In the genomic region with DNA sequence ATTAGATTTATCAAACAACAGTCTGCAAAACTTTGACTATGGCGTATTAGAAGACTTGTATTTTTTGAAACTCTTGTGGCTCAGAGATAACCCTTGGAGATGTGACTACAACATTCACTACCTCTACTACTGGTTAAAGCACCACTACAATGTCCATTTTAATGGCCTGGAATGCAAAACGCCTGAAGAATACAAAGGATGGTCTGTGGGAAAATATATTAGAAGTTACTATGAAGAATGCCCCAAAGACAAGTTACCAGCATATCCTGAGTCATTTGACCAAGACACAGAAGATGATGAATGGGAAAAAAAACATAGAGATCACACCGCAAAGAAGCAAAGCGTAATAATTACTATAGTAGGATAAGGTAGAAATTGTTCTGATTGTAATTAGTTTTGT, we compare ENCODE assay signal across 25 cellular contexts. TPM values are rescaled to one million over a fixed set of nuclear protein-coding genes. Genes with fewer than 3 reads are reported as not detected.
A peak's percentile ranks its signal among the peaks of the same experiment; 100 is the strongest.
DNase-seq lines count a peak whose midpoint lies in the region; ATAC-seq, FAIRE-seq and TF ChIP-seq lines count a peak whose summit lies in the region.
"Had no signal": no experiment of that assay in that cellular context is flagged by ENCODE, and none has a peak within 500 bp of the region (broad histone marks: within the 10 kb centered on the region; RNA-seq: fewer than 3 reads in every experiment).

No MANE protein-coding gene starts in this region.

- no peak overlapping the region for H2BK15ac ChIP-seq in IMR-90 (ENCODE audit: low read depth, low read length)
- no peak overlapping the region for H2BK15ac ChIP-seq in H1 (ENCODE audit: low read length)

- dilution Hi-C loops in IMR-90 (cut with HindIII; ENCODE audit: low sequenced_read_pairs, unreplicated experiment) (no loop called here), mammary epithelial cell (cut with HindIII; ENCODE audit: low sequenced_read_pairs) (no loop called here)

- H3K4me2 ChIP-seq in IMR-90 (ENCODE audit: low read depth, low read length) (no peak overlapping the region), H1 (ENCODE audit: insufficient read depth in 1 of 2, low read depth in 2 of 2, low read length in 2 of 2) (peak overlapping the region in 1 of 2 experiments; percentile 64; a peak in 2 of 4 replicates), mammary epithelial cell (ENCODE audit: insufficient read depth, low read depth, low read length) (no peak overlapping the region)
- H3K4me2 ChIP-seq: A549; BLaER1 treated with 17β-estradiol and CSF1 and Interleukin-3, amounts not matched to agents 10 nM and 100 nM had no signal

- in situ Hi-C loops in IMR-90 (cut with MboI; ENCODE audit: low sequenced_read_pairs): no loop called here
- in situ Hi-C loops in mammary epithelial cell (cut with MboI; ENCODE audit: low sequenced_read_pairs in 2 of 2): no loop called here

- no peaks in the 10 kb centered on the region for H3K9me1 ChIP-seq in IMR-90 (ENCODE audit: insufficient read depth, low read length)

- no peaks in the 10 kb centered on the region for H3K27me3 ChIP-seq in IMR-90 (ENCODE audit: control insufficient read depth, insufficient read depth, low read length)
- no peaks in the 10 kb centered on the region for H3K27me3 ChIP-seq in H1 (replicated peaks in 1 of 4; ENCODE audit: control insufficient read depth in 3 of 4, extremely low read depth in 1 of 4, insufficient read depth in 3 of 4, low read length in 3 of 4)
- H3K27me3 ChIP-seq in iPS-20b (ENCODE audit: insufficient read depth, low read length): no peaks in the 10 kb centered on the region
- H3K27me3 ChIP-seq in mammary epithelial cell (ENCODE audit: insufficient read depth, low read length): no peaks in the 10 kb centered on the region
- H3K27me3 ChIP-seq: BLaER1 treated with 17β-estradiol and CSF1 and Interleukin-3, amounts not matched to agents 10 nM and 100 nM; MG63 had no signal

- no peak for TF ChIP-seq CTCF in IMR-90 (conservative IDR thresholded peaks at IDR 0.05; ENCODE audit: low read depth, low read length)
- no peak for TF ChIP-seq CTCF in H1 (IDR thresholded peaks at IDR 0.05; ENCODE audit: control extremely low read depth in 1 of 3, insufficient read depth in 1 of 3, low read depth in 1 of 3, low read length in 3 of 3)
- TF ChIP-seq CTCF in mammary epithelial cell (conservative IDR thresholded peaks at IDR 0.05 in 1 of 2, IDR thresholded peaks at IDR 0.05 in 1 of 2; ENCODE audit: extremely low read depth in 1 of 2, insufficient read depth in 1 of 2, low read depth in 1 of 2, low read length in 2 of 2): no peak

- H3K36me3 ChIP-seq in IMR-90 (ENCODE audit: control insufficient read depth, insufficient read depth, low read length): peaks cover 16% of the 10 kb centered on the region
- no peaks in the 10 kb centered on the region for H3K36me3 ChIP-seq in H1 (ENCODE audit: control insufficient read depth in 2 of 4, insufficient read depth in 4 of 4, low read length in 3 of 4)
- H3K36me3 ChIP-seq in iPS-20b (ENCODE audit: insufficient read depth, low read depth, low read length): no peaks in the 10 kb centered on the region
- no peaks in the 10 kb centered on the region for H3K36me3 ChIP-seq in mammary epithelial cell (ENCODE audit: insufficient read depth, low read length)
- H3K36me3 ChIP-seq: BLaER1 treated with 17β-estradiol and CSF1 and Interleukin-3, amounts not matched to agents 10 nM and 100 nM; MG63 had no signal

- H3K4ac ChIP-seq in IMR-90 (ENCODE audit: low read depth, low read length): no peak overlapping the region
- no peak overlapping the region for H3K4ac ChIP-seq in H1 (replicated peaks; ENCODE audit: insufficient read length, low read depth, low read length)

- H4K91ac ChIP-seq in IMR-90 (ENCODE audit: insufficient read depth, low read depth, low read length) (no peak overlapping the region), H1 (replicated peaks; ENCODE audit: insufficient read length, low read length) (no peak overlapping the region)

- WGBS in IMR-90 (ENCODE audit: extremely low coverage in 2 of 2, insufficient read length in 1 of 2), 2 experiments: no CpG with 5 or more reads among the region's 4 CpGs
- 77% methylated on average over 4 of the region's 4 CpGs; no CpG with 5 or more reads in 1 of the 2 experiments for WGBS in H1 (ENCODE audit: extremely low coverage in 1 of 2, insufficient coverage in 1 of 2, insufficient read length in 1 of 2, insufficient replicate concordance in 2 of 2, low coverage in 1 of 2, low lambda C conversion rate in 2 of 2, missing lambda C conversion rate in 1 of 2), 2 experiments
- 98% methylated on average over 4 of the region's 4 CpGs for WGBS in mammary epithelial cell (ENCODE audit: low coverage, missing lambda C conversion rate)

- no peak overlapping the region for H3K14ac ChIP-seq in IMR-90 (replicated peaks; ENCODE audit: low read depth, low read length)
- H3K14ac ChIP-seq in H1 (ENCODE audit: insufficient read length): no peak overlapping the region

- H3K9ac ChIP-seq in IMR-90 (ENCODE audit: low read depth, low read length): no peak overlapping the region
- no peak overlapping the region for H3K9ac ChIP-seq in H1 (replicated peaks in 1 of 4; ENCODE audit: extremely low read depth in 1 of 4, low read depth in 3 of 4, low read length in 3 of 4)
- no peak overlapping the region for H3K9ac ChIP-seq in iPS-20b (ENCODE audit: low read depth, low read length)
- H3K9ac ChIP-seq in mammary epithelial cell (ENCODE audit: insufficient read depth, low read length): no peak overlapping the region
- H3K9ac ChIP-seq: BLaER1 treated with 17β-estradiol and CSF1 and Interleukin-3, amounts not matched to agents 10 nM and 100 nM had no signal

- H3K18ac ChIP-seq in IMR-90 (ENCODE audit: low read depth, low read length) (no peak overlapping the region), H1 (ENCODE audit: extremely low read depth, low read length) (no peak overlapping the region)

- POLR2A ChIA-PET in IMR-90 (lab: Charles Lee; ENCODE audit: unreplicated experiment) (no interaction called here), H1 (lab: Charles Lee; ENCODE audit: partially characterized antibody) (interaction anchor here (2.1 kb wide), 1 partner anchor 9 kb away, joined by 8 read pairs; no protein-coding TSS in a partner anchor)

- H2AK5ac ChIP-seq in IMR-90 (ENCODE audit: low read depth, low read length) (no peak overlapping the region), H1 (ENCODE audit: low read depth, low read length) (no peak overlapping the region)

- no peaks in the 10 kb centered on the region for H3K9me3 ChIP-seq in IMR-90 (ENCODE audit: control insufficient read depth, insufficient read depth, low read length)
- no peaks in the 10 kb centered on the region for H3K9me3 ChIP-seq in H1 (ENCODE audit: insufficient read depth in 2 of 2, low read depth in 1 of 2, low read length in 1 of 2)
- H3K9me3 ChIP-seq in iPS-20b (ENCODE audit: insufficient read depth, low read depth, low read length): no peaks in the 10 kb centered on the region
- H3K9me3 ChIP-seq in mammary epithelial cell (replicated peaks; ENCODE audit: insufficient read depth, low read length): no peaks in the 10 kb centered on the region
- H3K9me3 ChIP-seq: A549; BLaER1 treated with 17β-estradiol and CSF1 and Interleukin-3, amounts not matched to agents 10 nM and 100 nM; Caco-2; MG63 had no signal

- FAIRE-seq in H1 (lab: Jason Lieb, UNC) (no peak), urothelium cell line (lab: Jason Lieb, UNC) (peak; percentile 35)
- FAIRE-seq: A549, G401.6 had no signal

- H2AFZ ChIP-seq in IMR-90 (replicated peaks; ENCODE audit: low read length, poor library complexity): no peak overlapping the region
- H2AFZ ChIP-seq in H1 (ENCODE audit: low read length): no peak overlapping the region
- no peak overlapping the region for H2AFZ ChIP-seq in mammary epithelial cell (ENCODE audit: low read depth, low read length)

- no peak overlapping the region for H2BK5ac ChIP-seq in IMR-90 (ENCODE audit: low read depth, low read length, poor library complexity, severe bottlenecking)
- H2BK5ac ChIP-seq in H1 (ENCODE audit: low read depth, low read length): no peak overlapping the region

- TF ChIP-seq EP300 in H1 (IDR thresholded peaks at IDR 0.05; ENCODE audit: borderline replicate concordance in 1 of 2, low read depth in 2 of 2, low read length in 2 of 2): no peak

- H3K56ac ChIP-seq in IMR-90 (ENCODE audit: extremely low read depth, insufficient read depth, low read length) (no peak overlapping the region), H1 (replicated peaks; ENCODE audit: insufficient read length, low read depth, low read length) (no peak overlapping the region)

- no peaks in the 10 kb centered on the region for H3K23me2 ChIP-seq in H1 (ENCODE audit: low read depth, low read length)

- TF ChIP-seq POLR2A in IMR-90 (IDR thresholded peaks at IDR 0.05; ENCODE audit: low read depth, low read length) (no peak), H1 (IDR thresholded peaks at IDR 0.05; ENCODE audit: control extremely low read depth in 1 of 2, low read depth in 2 of 2, low read length in 2 of 2) (no peak)

- H4K8ac ChIP-seq in IMR-90 (ENCODE audit: low read depth in 2 of 2, low read length in 2 of 2): no peak overlapping the region
- no peak overlapping the region for H4K8ac ChIP-seq in H1 (ENCODE audit: extremely low read depth, insufficient read depth, low read length)

- no peak overlapping the region for H3K27ac ChIP-seq in IMR-90 (ENCODE audit: insufficient read depth, low read length)
- H3K27ac ChIP-seq in H1 (ENCODE audit: low read depth, low read length): no peak overlapping the region
- H3K27ac ChIP-seq in iPS-20b (ENCODE audit: low read length): no peak overlapping the region
- no peak overlapping the region for H3K27ac ChIP-seq in mammary epithelial cell (ENCODE audit: insufficient read depth, low read depth, low read length)
- H3K27ac ChIP-seq: A549; BLaER1 treated with 17β-estradiol and CSF1 and Interleukin-3, amounts not matched to agents 10 nM and 100 nM; HL-60; RWPE1; SK-N-MC had no signal

- H3K4me1 ChIP-seq in IMR-90 (ENCODE audit: control insufficient read depth, insufficient read depth, low read length) (no peaks in the 10 kb centered on the region), H1 (replicated peaks in 1 of 4; ENCODE audit: control insufficient read depth in 3 of 4, insufficient read depth in 4 of 4, low read length in 3 of 4) (peaks cover 3 to 19% (median 14%) of the 10 kb centered on the region in 4 experiments; a peak in 6 of 7 replicates), iPS-20b (ENCODE audit: insufficient read depth, low read length) (peaks cover 38% of the 10 kb centered on the region), mammary epithelial cell (ENCODE audit: insufficient read depth, low read length) (no peaks in the 10 kb centered on the region)
- H3K4me1 ChIP-seq: BLaER1 treated with 17β-estradiol and CSF1 and Interleukin-3, amounts not matched to agents 10 nM and 100 nM had no signal

- CTCF ChIA-PET in IMR-90 (lab: Yijun Ruan, JAX): no interaction called here
- CTCF ChIA-PET in H1 (lab: Charles Lee; ENCODE audit: partially characterized antibody): interaction anchor here (1.0 to 2.0 kb wide), 3 partner anchors 7 to 118 kb away, joined by 4 to 6 read pairs (median 4); no protein-coding TSS in a partner anchor
- CTCF ChIA-PET in mammary epithelial cell (lab: Charles Lee; ENCODE audit: low non-redundant PET): no interaction called here

- H4K20me1 ChIP-seq in IMR-90 (ENCODE audit: insufficient read depth, low read length) (no peaks in the 10 kb centered on the region), H1 (replicated peaks in 1 of 2; ENCODE audit: control insufficient read depth in 1 of 2, insufficient read depth in 2 of 2, low read length in 2 of 2) (no peaks in the 10 kb centered on the region), mammary epithelial cell (ENCODE audit: insufficient read depth, low read length) (no peaks in the 10 kb centered on the region)
- H4K20me1 ChIP-seq: BLaER1 treated with 17β-estradiol and CSF1 and Interleukin-3, amounts not matched to agents 10 nM and 100 nM had no signal

- no peak overlapping the region for H2BK12ac ChIP-seq in H1 (ENCODE audit: low read depth, low read length)

- ATAC-seq in IMR-90 (ENCODE audit: low read depth): no peak
- ATAC-seq: A549, HCT116 had no signal

- TF ChIP-seq RAD21 in IMR-90 (IDR thresholded peaks at IDR 0.05; ENCODE audit: low read length): no peak
- TF ChIP-seq RAD21 in H1 (IDR thresholded peaks at IDR 0.05 in 1 of 2, conservative IDR thresholded peaks at IDR 0.05 in 1 of 2; ENCODE audit: low read depth in 2 of 2, low read length in 2 of 2): no peak

- H3K79me1 ChIP-seq in IMR-90 (ENCODE audit: low read depth in 1 of 2, low read length in 2 of 2) (peaks cover 4 to 6% of the 10 kb centered on the region in 2 experiments; a peak in 1 of 4 replicates), H1 (ENCODE audit: low read depth, low read length) (no peaks in the 10 kb centered on the region)

- no peak overlapping the region for H3K23ac ChIP-seq in IMR-90 (ENCODE audit: low read depth, low read length)
- no peak overlapping the region for H3K23ac ChIP-seq in H1 (ENCODE audit: insufficient read length)

- no peak overlapping the region for H4K5ac ChIP-seq in IMR-90 (ENCODE audit: low read depth, low read length)
- no peak overlapping the region for H4K5ac ChIP-seq in H1 (ENCODE audit: insufficient read length, low read depth, low read length)

- no peak overlapping the region for H2AK9ac ChIP-seq in IMR-90 (replicated peaks; ENCODE audit: low read depth, low read length, poor library complexity)

- no peak for DNase-seq in IMR-90
- no peak for DNase-seq in H1 (ENCODE audit: low read depth in 1 of 2, low spot score in 2 of 2)
- no peak for DNase-seq in urothelium cell line (ENCODE audit: low spot score)
- DNase-seq in stimulated activated CD4-positive, alpha-beta T cell treated with anti-CD3 and anti-CD28 coated beads, Interleukin-2, amount 100 ng/mL, for 24 hours: no peak
- DNase-seq in mammary epithelial cell: no peak
- DNase-seq in glomerular visceral epithelial cell (ENCODE audit: extremely low spot score): no peak
- DNase-seq: AML-193; Caco-2; CD4-positive, alpha-beta T cell; KG1; MG63; NCI-H2029; NCI-H446 treated with DMSO at 0.1 percent for 48 hours; NCI-H526; NCI-H82; NK-92 treated with Interleukin-12 subunit alpha and Interleukin-12 subunit beta, amount 100 ng/mL, for 24 hours; SHP77 had no signal

- no peak overlapping the region for H3K4me3 ChIP-seq in IMR-90 (ENCODE audit: insufficient read depth, low read depth, low read length)
- peak overlapping the region in 1 of 4 experiments; percentile 46; a peak in 1 of 8 replicates for H3K4me3 ChIP-seq in H1 (ENCODE audit: extremely low read depth in 1 of 4, insufficient read depth in 2 of 4, low read depth in 3 of 4, low read length in 4 of 4)
- peak overlapping the region; percentile 46 for H3K4me3 ChIP-seq in iPS-20b (ENCODE audit: low read length)
- H3K4me3 ChIP-seq in mammary epithelial cell (replicated peaks in 1 of 3; ENCODE audit: insufficient read depth in 1 of 3, low read depth in 2 of 3, low read length in 3 of 3): no peak overlapping the region
- H3K4me3 ChIP-seq: A549; BLaER1 treated with 17β-estradiol and CSF1 and Interleukin-3, amounts not matched to agents 10 nM and 100 nM; MG63; SK-N-MC had no signal

- no peaks in the 10 kb centered on the region for H3K79me2 ChIP-seq in H1 (ENCODE audit: control insufficient read depth in 1 of 2, insufficient read depth in 2 of 2, low read length in 2 of 2)
- no peaks in the 10 kb centered on the region for H3K79me2 ChIP-seq in mammary epithelial cell (ENCODE audit: insufficient read depth, low read length)

- intact Hi-C loops in IMR-90 (cut with micrococcal nuclease): no loop called here
- intact Hi-C loops in mammary epithelial cell (cut with micrococcal nuclease): no loop called here

- H2BK120ac ChIP-seq in IMR-90 (ENCODE audit: low read depth, low read length): no peak overlapping the region
- no peak overlapping the region for H2BK120ac ChIP-seq in H1 (replicated peaks; ENCODE audit: low read depth, low read length)

- BruUV-seq in IMR-90 (replicated peaks; lab: Mats Ljungman, UMichigan): TSS peak; percentile 90
- BruUV-seq in mammary epithelial cell (replicated peaks; lab: Mats Ljungman, UMichigan): no TSS peak

- H2BK20ac ChIP-seq in IMR-90 (ENCODE audit: low read depth, low read length) (no peak overlapping the region), H1 (ENCODE audit: low read length) (no peak overlapping the region)

RNA-seq across cellular contexts. Expression of gene LRRC17, which starts 31.4 kb away (rescaled TPM):
- total RNA-seq in IMR-90 (2012; rRNA removed) (271 and 280 TPM in 2 replicates), mammary epithelial cell (under 1 TPM in 1 of 2 donors, not detected in 1; 0.47 TPM)
- polyA plus RNA-seq in IMR-90 (2012; rRNA removed) (199 and 250 TPM in 2 replicates), H1 (2011; rRNA removed) (2.2 and 3.0 TPM in 2 replicates), mammary epithelial cell (0.12 TPM)
- 98.9 and 127 TPM in 2 replicates for polyA plus RNA-seq in IMR-90 (2012; cell fraction: cytosol; rRNA removed)
- 40.4 and 157 TPM in 2 replicates for polyA plus RNA-seq in IMR-90 (2012; cell fraction: nucleus; rRNA removed; ENCODE audit: low replicate concordance)
- total RNA-seq in H1 (2021; fragmentation: NEBNext Ultra II Directional; extraction: Animal tissue kit (Norgen Biotek cat#: 25700)): 3.0 and 3.3 TPM in 2 replicates
- 4.0 TPM for polyA plus RNA-seq in H1 (2011; cell fraction: cytosol; rRNA removed)
- polyA plus RNA-seq in H1 (2011; cell fraction: nucleus; rRNA removed): 2.7 TPM
- polyA plus RNA-seq in H1 (2012, experiment 1 of 2): 2.5 to 5.7 TPM (median 3.1 TPM) in 4 replicates
- 0.26 TPM for polyA plus RNA-seq in H1 (2012, experiment 2 of 2)
- 7.5 TPM for polyA plus RNA-seq in H1 (2013, experiment 1 of 2)
- polyA plus RNA-seq in H1 (2013, experiment 2 of 2): 7.3 TPM
- 2.8 and 4.5 TPM in 2 replicates for polyA minus RNA-seq in H1 (2011; rRNA and poly(A)+ RNA removed)
- polyA minus RNA-seq in H1 (2011; cell fraction: cytosol; rRNA and poly(A)+ RNA removed): 0.73 TPM
- polyA minus RNA-seq in H1 (2011; cell fraction: nucleus; rRNA and poly(A)+ RNA removed): 2.2 TPM
- not detected for polyA minus RNA-seq in mammary epithelial cell

Comparison
In these comparisons a context has a peak if more than half of its experiments do, and no peak if none do; other contexts are left out.
1. RNA of gene LRRC17, which starts 31.4 kb away (total RNA-seq): 271 to 280 TPM in IMR-90; 3.0 to 3.3 TPM in H1 and 0.47 TPM in mammary epithelial cell; every median in the first group is over 10 times any median in the second.